15 cellular contexts compared by ENCODE assay signal in genomic region chr16:84862804-84863484, GRCh38. TPM values are rescaled to one million over a fixed set of nuclear protein-coding genes. Genes with fewer than 3 reads are reported as not detected.
DNase-seq lines count a peak whose midpoint lies in the region; ATAC-seq and TF ChIP-seq lines count a peak whose summit lies in the region.
"Had no signal": no experiment of that assay in that cellular context is flagged by ENCODE, and none has a peak within 500 bp of the region (broad histone marks: within the 10 kb centered on the region; RNA-seq: fewer than 3 reads in every experiment).

No MANE protein-coding gene starts in this region.

- no peaks in the 10 kb centered on the region for H3K36me3 ChIP-seq in endodermal cell (ENCODE audit: control insufficient read depth, insufficient read depth, low read length)

- no peak overlapping the region for H3K27ac ChIP-seq in endodermal cell (ENCODE audit: low read depth, low read length)

- no peak for TF ChIP-seq CTCF in fibroblast of the aortic adventitia (IDR thresholded peaks at IDR 0.05; ENCODE audit: insufficient read depth, low read length)
- no peak for TF ChIP-seq CTCF in endodermal cell (conservative IDR thresholded peaks at IDR 0.05)

- no peaks in the 10 kb centered on the region for H3K27me3 ChIP-seq in endodermal cell (ENCODE audit: control insufficient read depth, insufficient read depth, low read length, poor library complexity, severe bottlenecking)

- H3K9ac ChIP-seq in endodermal cell (ENCODE audit: extremely low read depth, low read length, poor library complexity, severe bottlenecking) = no peak overlapping the region

- H3K9me3 ChIP-seq in endodermal cell (ENCODE audit: control insufficient read depth, low read length) = no peaks in the 10 kb centered on the region

- peak; percentile 17 for DNase-seq in DMS79 (lab: John Stamatoyannopoulos, UW)
- peak; percentile 52 for DNase-seq in amniotic epithelial cell (ENCODE audit: low read depth)
- DNase-seq in fibroblast of the aortic adventitia (ENCODE audit: low read depth) = peak; percentile 57
- no peak for DNase-seq in activated naive CD4-positive, alpha-beta T cell treated with anti-CD3 and anti-CD28 coated beads, Interleukin-2, amount 50 U/mL, for 16 hours
- no peak for DNase-seq in endodermal cell
- DNase-seq: AML-193; C1 segment of cervical spinal cord; Calu3; CD4-positive, alpha-beta T cell; DMS 273 treated with DMSO at 0.1 percent for 48 hours; EL; GOT3; HCEC 1CT had no signal

- H3K4me1 ChIP-seq in endodermal cell (ENCODE audit: control insufficient read depth, insufficient read depth, low read length) = no peaks in the 10 kb centered on the region

- H3K36me3 Mint-ChIP-seq in endodermal cell (ENCODE audit: low read depth) = peaks cover 12% of the 10 kb centered on the region

- no peak overlapping the region for H3K27ac Mint-ChIP-seq in endodermal cell
- H3K27ac Mint-ChIP-seq: CD4-positive, alpha-beta T cell had no signal

- WGBS in endodermal cell (ENCODE audit: insufficient coverage in 1 of 2, insufficient read length in 1 of 2), 2 experiments = 93 to 100% methylated on average over 1 to 7 of the region's 8 CpGs

- no peak overlapping the region for H3K4me3 Mint-ChIP-seq in endodermal cell
- H3K4me3 Mint-ChIP-seq: CD4-positive, alpha-beta T cell had no signal

- no peaks in the 10 kb centered on the region for H3K4me1 Mint-ChIP-seq in endodermal cell

- no peak overlapping the region for H3K4me3 ChIP-seq in fibroblast of the aortic adventitia (ENCODE audit: low read depth, low read length)
- H3K4me3 ChIP-seq in endodermal cell (ENCODE audit: low read length) = no peak overlapping the region

- peaks cover 20% of the 10 kb centered on the region for H3K9me3 Mint-ChIP-seq in endodermal cell
- H3K9me3 Mint-ChIP-seq: CD4-positive, alpha-beta T cell had no signal

- no peaks in the 10 kb centered on the region for H3K27me3 Mint-ChIP-seq in endodermal cell (ENCODE audit: insufficient read depth)

- no peak for ATAC-seq in GM21825 (IDR thresholded peaks at IDR 0.05; ENCODE audit: unreplicated experiment)
- ATAC-seq: HepG2 had no signal

RNA-seq across cellular contexts. Expression of gene CRISPLD2, which starts 43.2 kb away (rescaled TPM):
- total RNA-seq in fibroblast of the aortic adventitia (ENCODE audit: low replicate concordance) (0.99 and 29.3 TPM in 2 replicates), endodermal cell (1 to 10 TPM; 5.0 to 9.3 TPM)
- 1.6 TPM for polyA plus RNA-seq in endodermal cell (2013, experiment 1 of 2)
- 1.7 TPM for polyA plus RNA-seq in endodermal cell (2013, experiment 2 of 2)

Comparison
In these comparisons a context has a peak if more than half of its experiments do, and no peak if none do; other contexts are left out.
1. DNase-seq: peak in DMS79 (single experiment), amniotic epithelial cell (single experiment) and fibroblast of the aortic adventitia (single experiment); none in activated naive CD4-positive, alpha-beta T cell treated with anti-CD3 and anti-CD28 coated beads, Interleukin-2, amount 50 U/mL, for 16 hours (single experiment) and endodermal cell (single experiment).